In genomic region chr15:31341036-31341435, GRCh38 we compare ENCODE assay signal across 15 cellular contexts. TPM values are rescaled to one million over a fixed set of nuclear protein-coding genes. Genes with fewer than 3 reads are reported as not detected.
DNase-seq lines count a peak whose midpoint lies in the region; ATAC-seq, FAIRE-seq and TF ChIP-seq lines count a peak whose summit lies in the region.
"Had no signal": no experiment of that assay in that cellular context is flagged by ENCODE, and none has a peak within 500 bp of the region (broad histone marks: within the 10 kb centered on the region; RNA-seq: fewer than 3 reads in every experiment).

No MANE protein-coding gene starts in this region.

- peaks cover 5% of the 10 kb centered on the region for H3K36me3 Mint-ChIP-seq in activated CD4-positive, alpha-beta T cell treated with anti-CD3 and anti-CD28 coated beads for 36 hours (ENCODE audit: low read depth)
- peaks cover 27% of the 10 kb centered on the region for H3K36me3 Mint-ChIP-seq in stimulated activated effector memory CD8-positive, alpha-beta T cell treated with anti-CD3 and anti-CD28 coated beads, Interleukin-12 subunit alpha, Interleukin-12 subunit beta, amount 100 ng/mL, for 72 hours

- H2AFZ ChIP-seq in OCI-LY7 (ENCODE audit: low read length), result no peak overlapping the region
- no peak overlapping the region for H2AFZ ChIP-seq in HepG2 (ENCODE audit: low read length)

- H4K20me1 ChIP-seq in OCI-LY7 (ENCODE audit: insufficient read depth, low read length), result peaks cover 44% of the 10 kb centered on the region; the same call in 1 of the 2 replicates
- peaks cover 49% of the 10 kb centered on the region; the same call in 1 of the 2 replicates for H4K20me1 ChIP-seq in HepG2 (ENCODE audit: insufficient read depth, low read length)

- TF ChIP-seq CTCF in OCI-LY7 (conservative IDR thresholded peaks at IDR 0.05; ENCODE audit: low read length) (no peak), stomach (IDR thresholded peaks at IDR 0.05) (no peak), HepG2 (CRISPR knock-in tag; IDR thresholded peaks at IDR 0.05) (no peak), GM13976 (IDR thresholded peaks at IDR 0.05; ENCODE audit: borderline replicate concordance, control extremely low read depth, extremely low read depth, insufficient read depth, missing control alignments) (no peak)

- in situ Hi-C loops in HepG2 (cut with HindIII; ENCODE audit: extremely low pct_ligation_motif_present, low pct_unique_long_range_greater_than_20kb) (no loop called here), GM13976 (cut with MboI; ENCODE audit: low sequenced_read_pairs, unreplicated experiment) (no loop called here)

- H3K9me3 Mint-ChIP-seq in activated CD4-positive, alpha-beta T cell treated with anti-CD3 and anti-CD28 coated beads for 36 hours (ENCODE audit: low read depth), result no peaks in the 10 kb centered on the region
- H3K9me3 Mint-ChIP-seq in stimulated activated effector memory CD8-positive, alpha-beta T cell treated with anti-CD3 and anti-CD28 coated beads, Interleukin-12 subunit alpha, Interleukin-12 subunit beta, amount 100 ng/mL, for 72 hours, result no peaks in the 10 kb centered on the region

- H3K4me3 ChIP-seq in OCI-LY7 (ENCODE audit: low read depth, low read length, poor library complexity, severe bottlenecking) (no peak overlapping the region), stomach (no peak overlapping the region), HepG2 (replicated peaks in 1 of 3; ENCODE audit: insufficient read depth in 1 of 3, low read depth in 2 of 3, low read length in 3 of 3) (no peak overlapping the region)
- H3K4me3 ChIP-seq in effector memory CD4-positive, alpha-beta T cell (ENCODE audit: insufficient read depth, low read depth, low read length, poor library complexity, severe bottlenecking), result no peak overlapping the region
- H3K4me3 ChIP-seq: ascending aorta, testis had no signal

- H3K4me1 Mint-ChIP-seq in activated CD4-positive, alpha-beta T cell treated with anti-CD3 and anti-CD28 coated beads for 36 hours, result peaks cover 97% of the 10 kb centered on the region
- peaks cover 99% of the 10 kb centered on the region for H3K4me1 Mint-ChIP-seq in stimulated activated effector memory CD8-positive, alpha-beta T cell treated with anti-CD3 and anti-CD28 coated beads, Interleukin-12 subunit alpha, Interleukin-12 subunit beta, amount 100 ng/mL, for 72 hours

- H3K9me3 ChIP-seq in OCI-LY7 (ENCODE audit: low read length) (no peaks in the 10 kb centered on the region), stomach (no peaks in the 10 kb centered on the region), HepG2 (ENCODE audit: low read length) (no peaks in the 10 kb centered on the region)
- H3K9me3 ChIP-seq in effector memory CD4-positive, alpha-beta T cell (ENCODE audit: control insufficient read depth, low read length), result no peaks in the 10 kb centered on the region
- H3K9me3 ChIP-seq: ascending aorta, testis had no signal

- H3K4me2 ChIP-seq in OCI-LY7 (ENCODE audit: low read length) (peak overlapping the region; percentile 86), HepG2 (ENCODE audit: low read depth, low read length) (no peak overlapping the region)

- H3K79me2 ChIP-seq in OCI-LY7 (ENCODE audit: insufficient read depth, low read depth, low read length) (peaks cover 100% of the 10 kb centered on the region), HepG2 (ENCODE audit: insufficient read depth, low read length) (peaks cover 74% of the 10 kb centered on the region)

- no peak for DNase-seq in activated CD4-positive, alpha-beta T cell treated with anti-CD3 and anti-CD28 coated beads for 36 hours
- DNase-seq in activated CD4-positive, alpha-beta T cell treated with anti-CD3 and anti-CD28 coated beads for 48 hours, result no peak
- no peak for DNase-seq in OCI-LY7 (ENCODE audit: low spot score)
- no peak for DNase-seq in effector memory CD4-positive, alpha-beta T cell
- no peak for DNase-seq in stimulated activated effector memory CD8-positive, alpha-beta T cell treated with anti-CD3 and anti-CD28 coated beads, Interleukin-12 subunit alpha, Interleukin-12 subunit beta, amount 100 ng/mL, for 72 hours (ENCODE audit: low spot score in 2 of 2)
- no peak for DNase-seq in stomach
- no peak for DNase-seq in HepG2 (ENCODE audit: low spot score)
- no peak for DNase-seq in GM13976 (ENCODE audit: low spot score)
- DNase-seq: foreskin melanocyte, NCI-H1092, NCI-H2227 treated with DMSO at 0.1 percent for 48 hours, testis had no signal

- WGBS in stomach, 5 donors, result 75 to 88% (median 80%) methylated on average over 5 of the region's 5 CpGs
- WGBS in HepG2 (ENCODE audit: low lambda C conversion rate), result 92% methylated on average over 5 of the region's 5 CpGs

- no peak for FAIRE-seq in HepG2 (lab: Jason Lieb, UNC)
- FAIRE-seq: A204.1 had no signal

- no peaks in the 10 kb centered on the region for H3K27me3 ChIP-seq in effector memory CD4-positive, alpha-beta T cell (replicated peaks; ENCODE audit: control insufficient read depth, insufficient read depth, low read length, poor library complexity, severe bottlenecking)
- H3K27me3 ChIP-seq in stomach (no peaks in the 10 kb centered on the region), HepG2 (ENCODE audit: control insufficient read depth in 1 of 2, insufficient read depth in 2 of 2, low read length in 2 of 2) (no peaks in the 10 kb centered on the region)
- H3K27me3 ChIP-seq: ascending aorta, testis had no signal

- no peak for TF ChIP-seq POLR2A in stomach (IDR thresholded peaks at IDR 0.05)
- TF ChIP-seq POLR2A in HepG2 (IDR thresholded peaks at IDR 0.05; ENCODE audit: insufficient read depth in 1 of 2, low read depth in 2 of 2, low read length in 2 of 2), result no peak

- TF ChIP-seq RAD21 in HepG2 (CRISPR knock-in tag; IDR thresholded peaks at IDR 0.05), result no peak

- BruUV-seq in OCI-LY7 (replicated peaks; lab: Mats Ljungman, UMichigan) (no TSS peak), HepG2 (replicated peaks; lab: Mats Ljungman, UMichigan) (no TSS peak)

- H3K4me3 Mint-ChIP-seq in activated CD4-positive, alpha-beta T cell treated with anti-CD3 and anti-CD28 coated beads for 36 hours, result peak overlapping the region; percentile 3
- H3K4me3 Mint-ChIP-seq in stimulated activated effector memory CD8-positive, alpha-beta T cell treated with anti-CD3 and anti-CD28 coated beads, Interleukin-12 subunit alpha, Interleukin-12 subunit beta, amount 100 ng/mL, for 72 hours, result peak overlapping the region; percentile 100

- CTCF ChIA-PET in activated CD4-positive, alpha-beta T cell treated with anti-CD3 and anti-CD28 coated beads for 36 hours (lab: Charles Lee), result interaction anchor here (0.9 to 1.2 kb wide), 2 partner anchors 26 to 126 kb away, joined by 3 read pairs; no protein-coding TSS in a partner anchor
- CTCF ChIA-PET in OCI-LY7 (lab: Charles Lee; ENCODE audit: unreplicated experiment), result interaction anchor here (1.3 kb wide), 1 partner anchor 32 kb away, joined by 3 read pairs; no protein-coding TSS in a partner anchor
- CTCF ChIA-PET in HepG2 (lab: Yijun Ruan, JAX; ENCODE audit: low intra/inter-chr PET ratio, low total read pairs), result no interaction called here

- TF ChIP-seq EP300 in stomach (IDR thresholded peaks at IDR 0.05) (no peak), HepG2 (IDR thresholded peaks at IDR 0.05; ENCODE audit: low read depth in 2 of 2, low read length in 2 of 2) (no peak), HepG2 (CRISPR knock-in tag; IDR thresholded peaks at IDR 0.05; ENCODE audit: borderline replicate concordance) (no peak)

- ATAC-seq in activated CD4-positive, alpha-beta T cell treated with anti-CD3 and anti-CD28 coated beads for 36 hours, result no peak
- ATAC-seq in stimulated activated effector memory CD8-positive, alpha-beta T cell treated with anti-CD3 and anti-CD28 coated beads, Interleukin-12 subunit alpha, Interleukin-12 subunit beta, amount 100 ng/mL, for 72 hours, result peak; percentile 0
- ATAC-seq in HepG2, result no peak
- ATAC-seq: sciatic nerve had no signal

- H3K27me3 Mint-ChIP-seq in activated CD4-positive, alpha-beta T cell treated with anti-CD3 and anti-CD28 coated beads for 36 hours, result no peaks in the 10 kb centered on the region

- H3K4me1 ChIP-seq in OCI-LY7 (ENCODE audit: insufficient read depth, low read length, poor library complexity, severe bottlenecking) (peaks cover 100% of the 10 kb centered on the region), stomach (peaks cover 82 to 100% (median 100%) of the 10 kb centered on the region in 4 donors), HepG2 (ENCODE audit: insufficient read depth, low read length) (peaks cover 46% of the 10 kb centered on the region)
- H3K4me1 ChIP-seq in effector memory CD4-positive, alpha-beta T cell (ENCODE audit: control insufficient read depth, insufficient read depth, low read length, poor library complexity, severe bottlenecking), result peaks cover 99% of the 10 kb centered on the region

- peak overlapping the region; percentile 86 for H3K27ac Mint-ChIP-seq in activated CD4-positive, alpha-beta T cell treated with anti-CD3 and anti-CD28 coated beads for 36 hours
- H3K27ac Mint-ChIP-seq in stimulated activated effector memory CD8-positive, alpha-beta T cell treated with anti-CD3 and anti-CD28 coated beads, Interleukin-12 subunit alpha, Interleukin-12 subunit beta, amount 100 ng/mL, for 72 hours, result peak overlapping the region; percentile 99

- intact Hi-C loops in activated CD4-positive, alpha-beta T cell treated with anti-CD3 and anti-CD28 coated beads for 36 hours (cut with DNase I, micrococcal nuclease), result no loop called here
- intact Hi-C loops in OCI-LY7 (cut with micrococcal nuclease; ENCODE audit: unreplicated experiment), result no loop called here
- intact Hi-C loops in stomach (cut with DNase I; ENCODE audit: low total_unique reads), result no loop called here
- intact Hi-C loops in HepG2 (cut with micrococcal nuclease; ENCODE audit: unreplicated experiment), result no loop called here

- H3K9ac ChIP-seq in HepG2 (ENCODE audit: insufficient read depth, low read depth, low read length), result no peak overlapping the region

- peak overlapping the region; percentile 30 for H3K27ac ChIP-seq in OCI-LY7 (ENCODE audit: low read depth, low read length, poor library complexity, severe bottlenecking)
- peak overlapping the region; percentile 79 for H3K27ac ChIP-seq in effector memory CD4-positive, alpha-beta T cell (ENCODE audit: insufficient read depth, low read length, poor library complexity, severe bottlenecking)
- H3K27ac ChIP-seq in stomach, result peak overlapping the region in 2 of 5 donors; percentile 16 to 73
- H3K27ac ChIP-seq in HepG2 (ENCODE audit: extremely low read length, insufficient read depth, low read length), result no peak overlapping the region

- H3K36me3 ChIP-seq in OCI-LY7 (ENCODE audit: insufficient read depth, low read length) (peaks cover 34% of the 10 kb centered on the region; the same call in 1 of the 2 replicates), stomach (peaks cover 0 to 8% (median 4%) of the 10 kb centered on the region in 4 donors), HepG2 (replicated peaks in 1 of 2; ENCODE audit: control insufficient read depth in 1 of 2, insufficient read depth in 2 of 2, low read length in 2 of 2) (peaks cover 0 to 12% of the 10 kb centered on the region in 2 experiments; a peak in 1 of 5 replicates)
- H3K36me3 ChIP-seq in effector memory CD4-positive, alpha-beta T cell (ENCODE audit: control insufficient read depth, insufficient read depth, low read length), result peaks cover 6% of the 10 kb centered on the region

- POLR2A ChIA-PET in activated CD4-positive, alpha-beta T cell treated with anti-CD3 and anti-CD28 coated beads for 36 hours (lab: Charles Lee), result interaction anchor here (1.0 kb wide), 1 partner anchor 95 kb away, joined by 4 read pairs; no protein-coding TSS in a partner anchor
- POLR2A ChIA-PET in OCI-LY7 (lab: Charles Lee), result interaction anchor here (0.6 to 1.3 kb wide), 5 partner anchors 11 to 49 kb away, joined by 3 to 5 read pairs (median 3); no protein-coding TSS in a partner anchor
- POLR2A ChIA-PET in HepG2 (lab: Yijun Ruan, JAX), result no interaction called here

- no peaks in the 10 kb centered on the region for H3K9me2 ChIP-seq in OCI-LY7 (ENCODE audit: insufficient read depth, low read length)

RNA-seq across cellular contexts. Expression of gene KLF13, which starts 14.4 kb away (rescaled TPM):
- 100 to 1,000 TPM; 147 to 212 TPM for total RNA-seq in activated CD4-positive, alpha-beta T cell treated with anti-CD3 and anti-CD28 coated beads for 36 hours
- 62.0 and 64.6 TPM in 2 replicates for total RNA-seq in OCI-LY7 (2014; rRNA removed; shearing (Covaris generic))
- total RNA-seq in OCI-LY7 (2022), result 62.6 and 63.2 TPM in 2 replicates
- total RNA-seq in stomach, result 10 to 100 TPM in 4 of 5 donors, 1 to 10 TPM in 1; 9.3 to 74.0 (median 38.8) TPM
- 10 to 100 TPM; 23.0 to 30.7 (median 24.3) TPM for polyA plus RNA-seq in stomach
- 25.1 and 27.8 TPM in 2 replicates for total RNA-seq in HepG2 (2016; rRNA removed; fragmentation: Illumina TruSeq; extraction: Trizol)
- total RNA-seq in HepG2 (2016; cell fraction: cytosol; rRNA removed; fragmentation: Illumina TruSeq; extraction: Trizol; ENCODE audit: low read depth), result 1.4 and 2.8 TPM in 2 replicates
- total RNA-seq in HepG2 (2016; cell fraction: insoluble cytoplasmic fraction; rRNA removed; fragmentation: Illumina TruSeq; extraction: Trizol), result 21.2 and 24.1 TPM in 2 replicates
- total RNA-seq in HepG2 (2016; cell fraction: membrane; rRNA removed; fragmentation: Illumina TruSeq; extraction: Trizol), result 6.8 and 8.3 TPM in 2 replicates
- total RNA-seq in HepG2 (2016; cell fraction: nucleus; rRNA removed; fragmentation: Illumina TruSeq; extraction: Trizol), result 13.1 and 18.9 TPM in 2 replicates
- polyA plus RNA-seq in HepG2 (2011; rRNA removed), result 16.8 and 18.8 TPM in 2 replicates
- 9.1 and 11.1 TPM in 2 replicates for polyA plus RNA-seq in HepG2 (2011; cell fraction: cytosol; rRNA removed)
- 12.3 and 14.2 TPM in 2 replicates for polyA plus RNA-seq in HepG2 (2011; cell fraction: nucleus; rRNA removed)
- 22.0 and 24.4 TPM in 2 replicates for polyA plus RNA-seq in HepG2 (2012)
- 1.1 and 2.1 TPM in 2 replicates for polyA plus RNA-seq in HepG2 (2016; cell fraction: cytosol; fragmentation: Illumina TruSeq; extraction: Trizol; ENCODE audit: low read depth)
- polyA plus RNA-seq in HepG2 (2016; cell fraction: insoluble cytoplasmic fraction; fragmentation: Illumina TruSeq; extraction: Trizol; ENCODE audit: low read depth), result 31.2 and 34.3 TPM in 2 replicates
- polyA plus RNA-seq in HepG2 (2016; cell fraction: membrane; fragmentation: Illumina TruSeq; extraction: Trizol; ENCODE audit: low read depth), result 5.5 and 7.5 TPM in 2 replicates
- 30.0 and 34.4 TPM in 2 replicates for polyA plus RNA-seq in HepG2 (2016; cell fraction: nucleus; fragmentation: Illumina TruSeq; extraction: Trizol; ENCODE audit: insufficient read depth, low read depth)
- polyA minus RNA-seq in HepG2 (2011; rRNA and poly(A)+ RNA removed; ENCODE audit: low replicate concordance), result 23.8 and 65.8 TPM in 2 replicates
- polyA minus RNA-seq in HepG2 (2011; cell fraction: cytosol; rRNA and poly(A)+ RNA removed), result 12.2 and 13.9 TPM in 2 replicates
- 6.3 and 8.8 TPM in 2 replicates for polyA minus RNA-seq in HepG2 (2011; cell fraction: nucleus; rRNA and poly(A)+ RNA removed)
